ENCODE assay signal across 14 cellular contexts in the genomic region with DNA sequence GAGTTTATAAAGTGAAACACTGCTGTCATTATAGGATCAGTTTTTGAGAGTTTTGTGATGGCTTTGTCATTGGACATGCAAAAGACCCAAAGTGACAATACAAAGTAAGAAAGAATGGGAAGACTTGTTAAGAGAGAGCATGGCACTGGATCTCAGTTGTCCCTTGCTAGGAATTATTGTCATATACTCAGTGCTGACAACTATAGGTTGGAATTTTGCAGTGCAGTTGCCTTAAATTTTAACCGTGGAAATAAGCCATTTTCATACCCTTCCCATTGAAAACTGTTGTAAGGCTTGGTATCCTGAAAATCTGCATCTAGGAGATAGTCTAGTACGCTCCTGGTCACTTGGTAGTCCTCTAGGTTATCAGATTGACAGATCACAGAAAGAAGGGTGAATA.
DNase-seq lines count a peak whose midpoint lies in the region; ATAC-seq and TF ChIP-seq lines count a peak whose summit lies in the region.
"Had no signal": no experiment of that assay in that cellular context is flagged by ENCODE, and none has a peak within 500 bp of the region (broad histone marks: within the 10 kb centered on the region; RNA-seq: fewer than 3 reads in every experiment).

No MANE protein-coding gene starts in this region.

- no peak overlapping the region for H2AK5ac ChIP-seq in H9 (ENCODE audit: insufficient read length, low read length)

- no peak overlapping the region for H2BK120ac ChIP-seq in H9 (ENCODE audit: low read depth, low read length, poor library complexity, severe bottlenecking)

- no peaks in the 10 kb centered on the region for H3K23me2 ChIP-seq in H9 (ENCODE audit: insufficient read length, low read depth, low read length, poor library complexity, severe bottlenecking)

- H3K14ac ChIP-seq in H9 (ENCODE audit: insufficient read depth, low read length): no peak overlapping the region

- H4K20me1 ChIP-seq in H9 (ENCODE audit: control insufficient read depth, insufficient read depth, insufficient read length): no peaks in the 10 kb centered on the region

- DNase-seq in H9: no peak
- peak; percentile 38 for DNase-seq in RKO (ENCODE audit: low spot score)
- no peak for DNase-seq in epithelial cell of proximal tubule (ENCODE audit: low read depth)
- DNase-seq in osteocyte (ENCODE audit: extremely low spot score, unreplicated experiment): no peak
- DNase-seq in Peyer's patch: no peak
- no peak for DNase-seq in AML-193 (lab: John Stamatoyannopoulos, UW)
- no peak for DNase-seq in erythroblast (lab: John Stamatoyannopoulos, UW)
- DNase-seq: activated CD4-positive, alpha-beta T cell treated with anti-CD3 and anti-CD28 coated beads for 48 hours; cerebellar nuclear complex; NCI-H1417; NCI-H69 had no signal

- no peak overlapping the region for H4K5ac ChIP-seq in H9 (ENCODE audit: insufficient read length, low read depth, low read length)

- H4K8ac ChIP-seq in H9 (replicated peaks; ENCODE audit: insufficient read length, low read depth, low read length): no peak overlapping the region

- H3K4me1 ChIP-seq in H9 (ENCODE audit: insufficient read depth, low read length): no peaks in the 10 kb centered on the region
- no peaks in the 10 kb centered on the region for H3K4me1 ChIP-seq in Peyer's patch
- H3K4me1 ChIP-seq: gastroesophageal sphincter, prostate gland had no signal

- no peak overlapping the region for H3K56ac ChIP-seq in H9 (ENCODE audit: insufficient read length, low read depth, low read length)

- no peak overlapping the region for H3K4ac ChIP-seq in H9 (ENCODE audit: low read depth, low read length)

- H3K4me3 ChIP-seq in epithelial cell of proximal tubule (ENCODE audit: low read depth, low read length) (no peak overlapping the region), Peyer's patch (no peak overlapping the region)
- H3K4me3 ChIP-seq: gastroesophageal sphincter, prostate gland had no signal

- no peak overlapping the region for H3T11ph ChIP-seq in H9 (ENCODE audit: low read length)

- H2BK12ac ChIP-seq in H9 (ENCODE audit: insufficient read length, low read depth, low read length): no peak overlapping the region

- H3K27ac ChIP-seq in H9 (ENCODE audit: insufficient read length, low read depth, low read length) (no peak overlapping the region), Peyer's patch (no peak overlapping the region)
- H3K27ac ChIP-seq: gastroesophageal sphincter, prostate gland had no signal

- no peak overlapping the region for H2BK15ac ChIP-seq in H9 (ENCODE audit: low read depth, low read length)

- H3K18ac ChIP-seq in H9 (ENCODE audit: insufficient read length, low read depth, low read length): no peak overlapping the region

- H2BK5ac ChIP-seq in H9 (ENCODE audit: insufficient read length, low read length): no peak overlapping the region

- no peaks in the 10 kb centered on the region for H3K9me3 ChIP-seq in H9 (ENCODE audit: control insufficient read depth, low read depth, low read length)
- no peaks in the 10 kb centered on the region for H3K9me3 ChIP-seq in Peyer's patch
- H3K9me3 ChIP-seq: gastroesophageal sphincter, prostate gland had no signal

- no peak overlapping the region for H4K91ac ChIP-seq in H9 (ENCODE audit: insufficient read length, low read depth, low read length)

- no peak overlapping the region for H2AFZ ChIP-seq in H9 (ENCODE audit: low read length)

- H3K27ac Mint-ChIP-seq in H9 (no peak overlapping the region), osteocyte (ENCODE audit: unreplicated experiment) (no peak overlapping the region)

- no peak overlapping the region for H3K9ac ChIP-seq in H9 (ENCODE audit: extremely low read depth, insufficient read length, low read length)

- H3K27me3 ChIP-seq in H9 (ENCODE audit: insufficient read depth, low read length) (no peaks in the 10 kb centered on the region), Peyer's patch (no peaks in the 10 kb centered on the region)

- H3K36me3 Mint-ChIP-seq in H9 (ENCODE audit: insufficient read depth in 1 of 3, low read depth in 3 of 3) (no peaks in the 10 kb centered on the region), osteocyte (ENCODE audit: unreplicated experiment) (no peaks in the 10 kb centered on the region)

- H3K23ac ChIP-seq in H9 (ENCODE audit: insufficient read length, low read depth, low read length): no peak overlapping the region

- H3K27me3 Mint-ChIP-seq in H9 (ENCODE audit: low read depth): peaks cover 9% of the 10 kb centered on the region
- peaks cover 5% of the 10 kb centered on the region for H3K27me3 Mint-ChIP-seq in osteocyte (ENCODE audit: unreplicated experiment)

- no CpG with 5 or more reads among the region's 2 CpGs for WGBS in H9 (ENCODE audit: extremely low coverage, insufficient read length, low lambda C conversion rate)

- H3K4me2 ChIP-seq in H9 (ENCODE audit: insufficient read depth, insufficient read length, low read length): no peak overlapping the region

- no peaks in the 10 kb centered on the region for H3K79me1 ChIP-seq in H9 (ENCODE audit: insufficient read depth, low read depth, low read length, poor library complexity, severe bottlenecking)

- H3K4me1 Mint-ChIP-seq in H9 (peaks cover 3% of the 10 kb centered on the region in 2 experiments; a peak in 3 of 4 replicates), osteocyte (ENCODE audit: unreplicated experiment) (peaks cover 2% of the 10 kb centered on the region)

- TF ChIP-seq CTCF in H9 (conservative IDR thresholded peaks at IDR 0.05): peak; percentile 56
- TF ChIP-seq CTCF in epithelial cell of proximal tubule (conservative IDR thresholded peaks at IDR 0.05; ENCODE audit: low read depth, low read length): peak; percentile 59
- TF ChIP-seq CTCF in osteocyte (IDR thresholded peaks at IDR 0.05): peak; percentile 35
- no peak for TF ChIP-seq CTCF in Peyer's patch (IDR thresholded peaks at IDR 0.05)

- H3K4me3 Mint-ChIP-seq in H9 (no peak overlapping the region), osteocyte (ENCODE audit: unreplicated experiment) (no peak overlapping the region)

- H3K9me3 Mint-ChIP-seq in H9 (no peaks in the 10 kb centered on the region), osteocyte (ENCODE audit: unreplicated experiment) (no peaks in the 10 kb centered on the region)

- H3K79me2 ChIP-seq in H9 (ENCODE audit: insufficient read depth, low read length): no peaks in the 10 kb centered on the region

- ATAC-seq in GM21825 (IDR thresholded peaks at IDR 0.05; ENCODE audit: unreplicated experiment): no peak
- ATAC-seq: gastroesophageal sphincter had no signal

- TF ChIP-seq POLR2A in Peyer's patch (IDR thresholded peaks at IDR 0.05): no peak
- no peak for TF ChIP-seq POLR2A in erythroblast (IDR thresholded peaks at IDR 0.05; ENCODE audit: low read length)

- no peak overlapping the region for H2BK20ac ChIP-seq in H9 (ENCODE audit: low read depth, low read length, poor library complexity, severe bottlenecking)

- no peaks in the 10 kb centered on the region for H3K36me3 ChIP-seq in Peyer's patch
- H3K36me3 ChIP-seq: gastroesophageal sphincter, prostate gland had no signal

Comparison
In these comparisons a context has a peak if more than half of its experiments do, and no peak if none do; other contexts are left out.
1. CTCF ChIP-seq: peak in H9 (single experiment), epithelial cell of proximal tubule (single experiment) and osteocyte (single experiment); none in Peyer's patch (0 of 6).